Comparison of ENCODE assay signal across 19 cellular contexts in genomic region chr1:91706140-91706957, GRCh38.
DNase-seq lines count a peak whose midpoint lies in the region; ATAC-seq and TF ChIP-seq lines count a peak whose summit lies in the region.
"Had no signal": no experiment of that assay in that cellular context is flagged by ENCODE, and none has a peak within 500 bp of the region (broad histone marks: within the 10 kb centered on the region; RNA-seq: fewer than 3 reads in every experiment).

No MANE protein-coding gene starts in this region.

- H3K4me3 Mint-ChIP-seq in endothelial cell (ENCODE audit: unreplicated experiment) = peak overlapping the region; percentile 14
- no peak overlapping the region for H3K4me3 Mint-ChIP-seq in stimulated activated effector memory CD8-positive, alpha-beta T cell treated with anti-CD3 and anti-CD28 coated beads, Interleukin-12 subunit alpha, Interleukin-12 subunit beta, amount 100 ng/mL, for 72 hours
- H3K4me3 Mint-ChIP-seq: CD8-positive, alpha-beta T cell had no signal

- 80% methylated on average over 5 of the region's 5 CpGs for WGBS in right cardiac atrium

- intact Hi-C loops in right cardiac atrium (cut with DNase I) = loop anchor here in 2 of 4 donors (10.0 kb wide), 2 partner anchors 98 to 172 kb away; no protein-coding TSS in a partner anchor
- intact Hi-C loops in Right ventricle myocardium superior (cut with DNase I) = loop anchor here (5.0 to 10.0 kb wide), 2 partner anchors 88 to 104 kb away; no protein-coding TSS in a partner anchor

- no peak for ATAC-seq in right cardiac atrium
- ATAC-seq in Right ventricle myocardium superior (ENCODE audit: poor library complexity) = no peak
- peak; percentile 43 for ATAC-seq in stimulated activated effector memory CD8-positive, alpha-beta T cell treated with anti-CD3 and anti-CD28 coated beads, Interleukin-12 subunit alpha, Interleukin-12 subunit beta, amount 100 ng/mL, for 72 hours
- ATAC-seq in GM21737 (IDR thresholded peaks at IDR 0.05; ENCODE audit: unreplicated experiment) = no peak
- ATAC-seq: CD8-positive, alpha-beta T cell; PC-3 had no signal

- no peaks in the 10 kb centered on the region for H3K27me3 Mint-ChIP-seq in endothelial cell (ENCODE audit: unreplicated experiment)

- H3K27ac Mint-ChIP-seq in endothelial cell (ENCODE audit: unreplicated experiment) = no peak overlapping the region
- peak overlapping the region; percentile 1 for H3K27ac Mint-ChIP-seq in stimulated activated effector memory CD8-positive, alpha-beta T cell treated with anti-CD3 and anti-CD28 coated beads, Interleukin-12 subunit alpha, Interleukin-12 subunit beta, amount 100 ng/mL, for 72 hours
- H3K27ac Mint-ChIP-seq: CD8-positive, alpha-beta T cell had no signal

- H3K4me1 ChIP-seq in right cardiac atrium (ENCODE audit: control insufficient read depth, insufficient read depth, low read length) = peaks cover 11% of the 10 kb centered on the region
- H3K4me1 ChIP-seq: SJCRH30 had no signal

- H3K36me3 Mint-ChIP-seq in endothelial cell (ENCODE audit: low read depth, unreplicated experiment) = peaks cover 36% of the 10 kb centered on the region
- peaks cover 54% of the 10 kb centered on the region for H3K36me3 Mint-ChIP-seq in stimulated activated effector memory CD8-positive, alpha-beta T cell treated with anti-CD3 and anti-CD28 coated beads, Interleukin-12 subunit alpha, Interleukin-12 subunit beta, amount 100 ng/mL, for 72 hours

- H3K27ac ChIP-seq in right cardiac atrium (ENCODE audit: low read length) = peak overlapping the region; percentile 73
- H3K27ac ChIP-seq: SJCRH30 had no signal

- H3K9me3 Mint-ChIP-seq in endothelial cell (ENCODE audit: unreplicated experiment) = no peaks in the 10 kb centered on the region
- no peaks in the 10 kb centered on the region for H3K9me3 Mint-ChIP-seq in stimulated activated effector memory CD8-positive, alpha-beta T cell treated with anti-CD3 and anti-CD28 coated beads, Interleukin-12 subunit alpha, Interleukin-12 subunit beta, amount 100 ng/mL, for 72 hours
- H3K9me3 Mint-ChIP-seq: CD8-positive, alpha-beta T cell had no signal

- no peak for TF ChIP-seq CTCF in endothelial cell (IDR thresholded peaks at IDR 0.05; ENCODE audit: unreplicated experiment)

- no peak overlapping the region for H3K4me3 ChIP-seq in right cardiac atrium (ENCODE audit: low read length)
- H3K4me3 ChIP-seq: BLaER1 treated with 17β-estradiol and CSF1 and Interleukin-3, amounts not matched to agents 10 nM and 100 nM; SJCRH30 had no signal

- no peaks in the 10 kb centered on the region for H3K27me3 ChIP-seq in right cardiac atrium (ENCODE audit: control insufficient read depth, insufficient read depth)
- H3K27me3 ChIP-seq: BLaER1 treated with 17β-estradiol and CSF1 and Interleukin-3, amounts not matched to agents 10 nM and 100 nM; SJCRH30 had no signal

- no peaks in the 10 kb centered on the region for H3K9me3 ChIP-seq in right cardiac atrium (ENCODE audit: control insufficient read depth, low read length)
- H3K9me3 ChIP-seq: SJCRH30 had no signal

- H3K4me1 Mint-ChIP-seq in endothelial cell (ENCODE audit: unreplicated experiment) = peaks cover 6% of the 10 kb centered on the region
- peaks cover 37% of the 10 kb centered on the region for H3K4me1 Mint-ChIP-seq in stimulated activated effector memory CD8-positive, alpha-beta T cell treated with anti-CD3 and anti-CD28 coated beads, Interleukin-12 subunit alpha, Interleukin-12 subunit beta, amount 100 ng/mL, for 72 hours

- DNase-seq in right cardiac atrium (no peak), Right ventricle myocardium superior (no peak), OCI-M1 (lab: John Stamatoyannopoulos, UW) (peak; percentile 86), endothelial cell (ENCODE audit: low spot score) (no peak), dedifferentiated amniotic fluid mesenchymal stem cell (ENCODE audit: extremely low spot score) (no peak)
- DNase-seq in stimulated activated effector memory CD8-positive, alpha-beta T cell treated with anti-CD3 and anti-CD28 coated beads, Interleukin-12 subunit alpha, Interleukin-12 subunit beta, amount 100 ng/mL, for 72 hours (ENCODE audit: low spot score in 2 of 2) = peak in 1 of 2 donors; percentile 29
- DNase-seq in activated CD4-positive, alpha-beta T cell treated with anti-CD3 and anti-CD28 coated beads, Interleukin-2, amount 50 U/mL, for 4 hours = no peak
- DNase-seq: CD8-positive, alpha-beta T cell; H7; NCI-H1417 treated with DMSO at 0.1 percent for 48 hours; NCI-H187 treated with DMSO at 0.1 percent for 48 hours; NCI-H2227 treated with DMSO at 0.1 percent for 48 hours; NCI-H510A treated with DMSO at 0.1 percent for 48 hours; NCI-H774; PC-3; RPMI8226; SJCRH30 had no signal
